ENCODE assay signal across 25 cellular contexts in genomic region chr11:74723511-74723910, GRCh38.
"Had no signal": no experiment of that assay in that cellular context is flagged by ENCODE, and none has a peak within 500 bp of the region (broad histone marks: within the 10 kb centered on the region; RNA-seq: fewer than 3 reads in every experiment).

No MANE protein-coding gene starts in this region.

- FAIRE-seq: endometrium, islet of Langerhans, keratinocyte had no signal

- H3K27ac ChIP-seq: colonic mucosa, epithelial cell of prostate, gastrocnemius medialis, heart right ventricle, left lung, lower lobe of right lung had no signal

- ATAC-seq: effector memory CD8-positive, alpha-beta T cell; esophagus mucosa; gastrocnemius medialis; heart right ventricle; left cardiac atrium; left lung; left ventricle myocardium superior; lower lobe of right lung had no signal

- DNase-seq: cerebellar nuclear complex; colonic mucosa; cortex of kidney; effector CD8-positive, alpha-beta T cell; effector memory CD8-positive, alpha-beta T cell; endodermal cell; erythroblast; esophagus squamous epithelium; foreskin fibroblast; foreskin melanocyte; gastrocnemius medialis; glutamatergic neuron; heart right ventricle; hippocampal formation; left cardiac atrium; left lung; left ventricle myocardium superior; lower lobe of right lung; mesendoderm; midbrain had no signal
